Comparison of ENCODE assay signal across 8 cellular contexts in the genomic region with DNA sequence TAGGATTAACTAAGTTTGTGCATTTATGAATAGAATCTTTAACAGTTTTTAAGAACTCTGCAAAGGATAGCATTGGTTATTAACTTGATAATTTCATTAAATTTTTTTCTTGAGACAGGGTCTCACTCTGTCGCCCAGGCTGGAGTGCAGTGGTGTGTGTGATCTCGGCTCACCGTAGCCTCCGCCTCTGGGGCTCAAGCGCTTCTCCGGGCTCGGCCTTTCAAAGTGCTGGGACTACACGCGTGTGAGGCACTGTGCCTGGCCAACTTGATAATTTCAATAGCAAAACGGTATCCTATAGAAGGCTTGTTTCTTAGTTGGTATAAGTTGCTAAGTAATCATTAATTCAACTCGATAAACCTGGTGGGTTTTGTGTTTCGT. TPM values are rescaled to one million over a fixed set of nuclear protein-coding genes. Genes with fewer than 3 reads are reported as not detected.
A peak's percentile ranks its signal among the peaks of the same experiment; 100 is the strongest.
DNase-seq lines count a peak whose midpoint lies in the region; ATAC-seq and TF ChIP-seq lines count a peak whose summit lies in the region.

No MANE protein-coding gene starts in this region.

- H3K4me3 Mint-ChIP-seq in T-helper 2 cell treated with Interferon-gamma antibody and Interleukin-4, amounts not matched to agents 5 μg/mL and 100 μg/mL, for 36 hours: peak overlapping the region; percentile 85
- H3K4me3 Mint-ChIP-seq in activated CD4-positive, alpha-beta memory T cell treated with anti-CD3 and anti-CD28 coated beads for 36 hours: peak overlapping the region; percentile 82

- TF ChIP-seq POLR2A in testis (IDR thresholded peaks at IDR 0.05): no peak

- no peak overlapping the region for H3K27ac Mint-ChIP-seq in T-helper 2 cell treated with Interferon-gamma antibody and Interleukin-4, amounts not matched to agents 5 μg/mL and 100 μg/mL, for 36 hours
- no peak overlapping the region for H3K27ac Mint-ChIP-seq in activated CD4-positive, alpha-beta memory T cell treated with anti-CD3 and anti-CD28 coated beads for 36 hours

- no peak overlapping the region for H3K27ac ChIP-seq in right cardiac atrium (ENCODE audit: low read length)
- H3K27ac ChIP-seq in testis: peak overlapping the region in 1 of 2 donors; percentile 28

- H3K36me3 Mint-ChIP-seq in T-helper 2 cell treated with Interferon-gamma antibody and Interleukin-4, amounts not matched to agents 5 μg/mL and 100 μg/mL, for 36 hours (ENCODE audit: low read depth): peaks cover 3% of the 10 kb centered on the region
- H3K36me3 Mint-ChIP-seq in activated CD4-positive, alpha-beta memory T cell treated with anti-CD3 and anti-CD28 coated beads for 36 hours: no peaks in the 10 kb centered on the region

- POLR2A ChIA-PET in activated CD4-positive, alpha-beta memory T cell treated with anti-CD3 and anti-CD28 coated beads for 36 hours (lab: Charles Lee): interaction anchor here (1.0 kb wide), 1 partner anchor 96 kb away, joined by 3 read pairs; no protein-coding TSS in a partner anchor

- H3K27me3 ChIP-seq in right cardiac atrium (ENCODE audit: control insufficient read depth, insufficient read depth): no peaks in the 10 kb centered on the region
- no peaks in the 10 kb centered on the region for H3K27me3 ChIP-seq in testis

- ATAC-seq in HG02973 (IDR thresholded peaks at IDR 0.05; ENCODE audit: unreplicated experiment): peak; percentile 21
- peak; percentile 35 to 56 for ATAC-seq in right cardiac atrium

- DNase-seq in T-helper 2 cell treated with Interferon-gamma antibody and Interleukin-4, amounts not matched to agents 5 μg/mL and 100 μg/mL, for 36 hours (ENCODE audit: low spot score): no peak
- DNase-seq in T-helper 2 cell (no peak), right cardiac atrium (no peak), testis (no peak), NCI-H1048 (lab: John Stamatoyannopoulos, UW) (no peak), NCI-H128 (lab: John Stamatoyannopoulos, UW; ENCODE audit: unreplicated experiment) (no peak)
- no peak for DNase-seq in activated CD4-positive, alpha-beta memory T cell treated with anti-CD3 and anti-CD28 coated beads for 36 hours

- no peaks in the 10 kb centered on the region for H3K27me3 Mint-ChIP-seq in T-helper 2 cell treated with Interferon-gamma antibody and Interleukin-4, amounts not matched to agents 5 μg/mL and 100 μg/mL, for 36 hours (ENCODE audit: low read depth)
- H3K27me3 Mint-ChIP-seq in activated CD4-positive, alpha-beta memory T cell treated with anti-CD3 and anti-CD28 coated beads for 36 hours: peaks cover 22% of the 10 kb centered on the region

- H3K9me3 ChIP-seq in right cardiac atrium (ENCODE audit: control insufficient read depth, low read length): no peaks in the 10 kb centered on the region
- no peaks in the 10 kb centered on the region for H3K9me3 ChIP-seq in testis

- CTCF ChIA-PET in activated CD4-positive, alpha-beta memory T cell treated with anti-CD3 and anti-CD28 coated beads for 36 hours (lab: Charles Lee): interaction anchor here (1.5 to 1.8 kb wide), 3 partner anchors 10 to 14 kb away, joined by 3 to 7 read pairs (median 7); no protein-coding TSS in a partner anchor

- peaks cover 4% of the 10 kb centered on the region for H3K4me1 Mint-ChIP-seq in T-helper 2 cell treated with Interferon-gamma antibody and Interleukin-4, amounts not matched to agents 5 μg/mL and 100 μg/mL, for 36 hours (ENCODE audit: low read depth)
- peaks cover 7% of the 10 kb centered on the region for H3K4me1 Mint-ChIP-seq in activated CD4-positive, alpha-beta memory T cell treated with anti-CD3 and anti-CD28 coated beads for 36 hours (ENCODE audit: low read depth)

- H3K36me3 ChIP-seq in testis (ENCODE audit: low read depth, missing control alignments): no peaks in the 10 kb centered on the region

- H3K4me3 ChIP-seq in right cardiac atrium (ENCODE audit: low read length) (peak overlapping the region; percentile 68), testis (peak overlapping the region; percentile 71 to 73)

- intact Hi-C loops in activated CD4-positive, alpha-beta memory T cell treated with anti-CD3 and anti-CD28 coated beads for 36 hours (cut with micrococcal nuclease): loop anchor here (1.0 to 2.0 kb wide), 3 partner anchors 38 to 158 kb away; a partner anchor contains a TSS
- intact Hi-C loops in right cardiac atrium (cut with DNase I): loop anchor here in 1 of 4 donors (10.0 kb wide), 1 partner anchor 222 kb away; no protein-coding TSS in a partner anchor
- intact Hi-C loops in testis (cut with DNase I; ENCODE audit: low total_unique reads): no loop called here

- no peaks in the 10 kb centered on the region for H3K9me3 Mint-ChIP-seq in T-helper 2 cell treated with Interferon-gamma antibody and Interleukin-4, amounts not matched to agents 5 μg/mL and 100 μg/mL, for 36 hours
- H3K9me3 Mint-ChIP-seq in activated CD4-positive, alpha-beta memory T cell treated with anti-CD3 and anti-CD28 coated beads for 36 hours: no peaks in the 10 kb centered on the region

- H3K4me1 ChIP-seq in right cardiac atrium (ENCODE audit: control insufficient read depth, insufficient read depth, low read length): no peaks in the 10 kb centered on the region
- H3K4me1 ChIP-seq in testis: no peaks in the 10 kb centered on the region

- 36% methylated on average over 12 of the region's 12 CpGs for WGBS in right cardiac atrium
- WGBS in testis, 2 donors: 17 to 28% methylated on average over 10 to 12 of the region's 12 CpGs

- TF ChIP-seq CTCF in testis (IDR thresholded peaks at IDR 0.05): no peak

RNA-seq across cellular contexts. Expression of a gene that starts 38.0 kb away (rescaled TPM):
- total RNA-seq in activated CD4-positive, alpha-beta memory T cell treated with anti-CD3 and anti-CD28 coated beads for 36 hours: 10 to 100 TPM; 19.4 to 21.7 TPM
- total RNA-seq in right cardiac atrium (10 to 100 TPM; 12.0 to 14.7 (median 12.9) TPM), testis (10 to 100 TPM; 56.8 to 57.7 TPM)
- polyA plus RNA-seq in right cardiac atrium (4.1 TPM), testis (ENCODE audit: insufficient read depth, low read depth, low replicate concordance) (50.0 TPM)
